In the genomic region with DNA sequence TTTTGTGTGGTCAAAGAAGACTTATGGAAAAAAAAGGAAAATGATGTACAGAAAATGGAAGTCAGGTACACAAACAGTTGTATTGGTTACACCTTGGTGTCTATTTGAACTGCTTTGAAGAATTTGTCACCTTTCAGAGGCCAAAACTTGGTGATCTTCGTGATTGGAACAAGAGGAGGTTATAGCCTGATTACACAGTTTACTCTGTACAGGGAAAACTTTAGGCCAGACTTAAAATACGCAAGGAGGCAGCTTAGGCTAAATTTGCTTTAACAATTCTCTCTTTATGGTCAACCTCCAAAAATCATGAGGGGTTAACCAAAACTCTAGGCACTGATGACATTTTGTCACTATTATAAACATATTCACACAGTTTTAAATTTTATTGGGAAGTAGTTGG, we compare ENCODE assay signal across 34 cellular contexts.
"Had no signal": no experiment of that assay in that cellular context is flagged by ENCODE, and none has a peak within 500 bp of the region (broad histone marks: within the 10 kb centered on the region; RNA-seq: fewer than 3 reads in every experiment).

No MANE protein-coding gene starts in this region.

- H3K9me3 ChIP-seq: adrenal gland, breast epithelium, colonic mucosa, esophagus squamous epithelium, gastroesophageal sphincter had no signal

- H3K4me1 ChIP-seq: breast epithelium, colonic mucosa, esophagus squamous epithelium, gastroesophageal sphincter had no signal

- H3K4me3 Mint-ChIP-seq: activated B cell treated with CpG ODN at 0.5 μM for 24 hours; activated CD8-positive, alpha-beta T cell treated with anti-CD3 and anti-CD28 coated beads for 36 hours; activated naive CD4-positive, alpha-beta T cell treated with anti-CD3 and anti-CD28 coated beads for 36 hours; activated naive CD4-positive, alpha-beta T cell treated with anti-CD3 and anti-CD28 coated beads, Interleukin-2, amount 50 U/mL, for 24 hours; activated naive CD8-positive, alpha-beta T cell treated with anti-CD3 and anti-CD28 coated beads for 36 hours; activated naive CD8-positive, alpha-beta T cell treated with anti-CD3 and anti-CD28 coated beads, Interleukin-2, amount 50 U/mL, for 24 hours; activated T-cell treated with anti-CD3 and anti-CD28 coated beads, Interleukin-2, amount 50 U/mL, for 4 hours; activated T-helper 17 cell treated with anti-CD3 and anti-CD28 coated beads, Interleukin-2, amount 50 U/mL, for 72 hours; brain; T-cell; T-helper 1 cell treated with Interleukin-12 subunit alpha and Interleukin-12 subunit beta and Interleukin-4 antibody, amounts not matched to agents 30 μg/mL and 1 μg/mL, for 36 hours had no signal

- FAIRE-seq: endometrium, endothelial cell of umbilical vein had no signal

- H3K36me3 Mint-ChIP-seq: activated naive CD4-positive, alpha-beta T cell treated with anti-CD3 and anti-CD28 coated beads, Interleukin-2, amount 50 U/mL, for 24 hours; activated naive CD8-positive, alpha-beta T cell treated with anti-CD3 and anti-CD28 coated beads for 36 hours; brain; T-cell had no signal

- H3K36me3 ChIP-seq: adrenal gland, breast epithelium, cardiac muscle cell, colonic mucosa, esophagus squamous epithelium, gastroesophageal sphincter, WERI-Rb-1 had no signal

- DNase-seq: activated B cell treated with CpG ODN at 0.5 μM for 24 hours; activated CD4-positive, alpha-beta T cell treated with anti-CD3 and anti-CD28 coated beads for 48 hours; activated CD4-positive, alpha-beta T cell treated with anti-CD3 and anti-CD28 coated beads, Interleukin-2, amount 50 U/mL, for 1 hour; activated CD4-positive, alpha-beta T cell treated with anti-CD3 and anti-CD28 coated beads, Interleukin-2, amount 50 U/mL, for 48 hours; activated CD8-positive, alpha-beta memory T cell treated with anti-CD3 and anti-CD28 coated beads for 24 hours; activated CD8-positive, alpha-beta T cell treated with anti-CD3 and anti-CD28 coated beads for 36 hours; activated effector memory CD4-positive, alpha-beta T cell treated with anti-CD3 and anti-CD28 coated beads, Interleukin-2, amount 50 U/mL, for 16 hours; activated naive CD4-positive, alpha-beta T cell treated with anti-CD3 and anti-CD28 coated beads for 36 hours; activated naive CD8-positive, alpha-beta T cell treated with anti-CD3 and anti-CD28 coated beads for 36 hours; activated naive CD8-positive, alpha-beta T cell treated with anti-CD3 and anti-CD28 coated beads, Interleukin-2, amount 50 U/mL, for 24 hours; activated T-cell treated with anti-CD3 and anti-CD28 coated beads, Interleukin-2, amount 50 U/mL, for 4 hours; adrenal gland; amygdala; aorta; central memory CD4-positive, alpha-beta T cell; cerebellar nuclear complex; colonic mucosa; effector CD8-positive, alpha-beta T cell; esophagus squamous epithelium; foreskin melanocyte; T-cell; T1000; WERI-Rb-1 had no signal

- H3K4me3 ChIP-seq: adrenal gland, breast epithelium, cardiac muscle cell, colonic mucosa, esophagus squamous epithelium, gastroesophageal sphincter had no signal

- H3K4me1 Mint-ChIP-seq: activated B cell treated with CpG ODN at 0.5 μM for 24 hours; activated naive CD4-positive, alpha-beta T cell treated with anti-CD3 and anti-CD28 coated beads, Interleukin-2, amount 50 U/mL, for 24 hours; activated naive CD8-positive, alpha-beta T cell treated with anti-CD3 and anti-CD28 coated beads for 36 hours; activated naive CD8-positive, alpha-beta T cell treated with anti-CD3 and anti-CD28 coated beads, Interleukin-2, amount 50 U/mL, for 24 hours; activated T-helper 17 cell treated with anti-CD3 and anti-CD28 coated beads, Interleukin-2, amount 50 U/mL, for 72 hours; T-cell had no signal

- ATAC-seq: activated CD4-positive, CD25-positive, alpha-beta regulatory T cell treated with anti-CD3 and anti-CD28 coated beads, Interleukin-2, amount 50 U/mL, for 24 hours; activated CD8-positive, alpha-beta T cell treated with anti-CD3 and anti-CD28 coated beads for 36 hours; activated naive CD8-positive, alpha-beta T cell treated with anti-CD3 and anti-CD28 coated beads, Interleukin-2, amount 50 U/mL, for 24 hours; activated T-cell treated with anti-CD3 and anti-CD28 coated beads, Interleukin-2, amount 50 U/mL, for 4 hours; activated T-helper 17 cell treated with anti-CD3 and anti-CD28 coated beads, Interleukin-2, amount 50 U/mL, for 72 hours; gastroesophageal sphincter; T-cell had no signal

- H3K27ac ChIP-seq: adrenal gland, breast epithelium, cardiac muscle cell, colonic mucosa, epithelial cell of prostate, esophagus squamous epithelium, gastroesophageal sphincter, WERI-Rb-1 had no signal

- H3K27ac Mint-ChIP-seq: activated B cell treated with CpG ODN at 0.5 μM for 24 hours; activated CD8-positive, alpha-beta T cell treated with anti-CD3 and anti-CD28 coated beads for 36 hours; activated naive CD4-positive, alpha-beta T cell treated with anti-CD3 and anti-CD28 coated beads for 36 hours; activated naive CD4-positive, alpha-beta T cell treated with anti-CD3 and anti-CD28 coated beads, Interleukin-2, amount 50 U/mL, for 24 hours; activated naive CD8-positive, alpha-beta T cell treated with anti-CD3 and anti-CD28 coated beads for 36 hours; activated naive CD8-positive, alpha-beta T cell treated with anti-CD3 and anti-CD28 coated beads, Interleukin-2, amount 50 U/mL, for 24 hours; activated T-helper 17 cell treated with anti-CD3 and anti-CD28 coated beads, Interleukin-2, amount 50 U/mL, for 72 hours; brain; T-cell; T-helper 1 cell treated with Interleukin-12 subunit alpha and Interleukin-12 subunit beta and Interleukin-4 antibody, amounts not matched to agents 30 μg/mL and 1 μg/mL, for 36 hours had no signal

- H3K27me3 ChIP-seq: adrenal gland, breast epithelium, cardiac muscle cell, colonic mucosa, esophagus squamous epithelium, gastroesophageal sphincter had no signal

- H3K9me3 Mint-ChIP-seq: activated CD8-positive, alpha-beta T cell treated with anti-CD3 and anti-CD28 coated beads for 36 hours; activated naive CD4-positive, alpha-beta T cell treated with anti-CD3 and anti-CD28 coated beads for 36 hours; activated naive CD4-positive, alpha-beta T cell treated with anti-CD3 and anti-CD28 coated beads, Interleukin-2, amount 50 U/mL, for 24 hours; activated naive CD8-positive, alpha-beta T cell treated with anti-CD3 and anti-CD28 coated beads for 36 hours; activated T-cell treated with anti-CD3 and anti-CD28 coated beads, Interleukin-2, amount 50 U/mL, for 4 hours; brain; T-cell; T-helper 1 cell treated with Interleukin-12 subunit alpha and Interleukin-12 subunit beta and Interleukin-4 antibody, amounts not matched to agents 30 μg/mL and 1 μg/mL, for 36 hours had no signal

- H3K27me3 Mint-ChIP-seq: activated B cell treated with CpG ODN at 0.5 μM for 24 hours; activated CD8-positive, alpha-beta T cell treated with anti-CD3 and anti-CD28 coated beads for 36 hours; activated naive CD4-positive, alpha-beta T cell treated with anti-CD3 and anti-CD28 coated beads, Interleukin-2, amount 50 U/mL, for 24 hours; activated naive CD8-positive, alpha-beta T cell treated with anti-CD3 and anti-CD28 coated beads for 36 hours; activated naive CD8-positive, alpha-beta T cell treated with anti-CD3 and anti-CD28 coated beads, Interleukin-2, amount 50 U/mL, for 24 hours; activated T-helper 17 cell treated with anti-CD3 and anti-CD28 coated beads, Interleukin-2, amount 50 U/mL, for 72 hours; T-cell had no signal
